ENCODE assay signal across 10 cellular contexts in the genomic region with DNA sequence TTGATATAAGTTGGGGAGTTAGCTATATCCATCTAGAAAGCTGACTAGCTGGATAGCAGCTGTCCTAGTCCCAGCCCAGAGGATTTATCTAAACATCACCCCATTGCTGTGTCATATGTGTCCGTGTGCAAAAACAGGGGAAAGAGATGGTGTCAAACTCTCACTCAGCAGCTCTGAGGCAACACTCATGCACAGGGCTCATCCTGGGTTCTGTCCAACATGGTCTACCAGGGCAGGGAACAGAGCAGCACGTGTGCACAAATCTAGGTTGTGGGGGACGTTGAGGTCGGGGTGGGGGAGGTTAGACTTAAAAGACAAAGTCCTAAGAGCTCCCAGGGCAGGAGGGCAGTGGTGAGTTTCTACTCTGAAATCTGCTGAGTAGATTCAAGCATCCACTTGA. TPM values are rescaled to one million over a fixed set of nuclear protein-coding genes. Genes with fewer than 3 reads are reported as not detected.
DNase-seq lines count a peak whose midpoint lies in the region; FAIRE-seq and TF ChIP-seq lines count a peak whose summit lies in the region.
"Had no signal": no experiment of that assay in that cellular context is flagged by ENCODE, and none has a peak within 500 bp of the region (broad histone marks: within the 10 kb centered on the region; RNA-seq: fewer than 3 reads in every experiment).

No MANE protein-coding gene starts in this region.

- no peak overlapping the region for H2BK15ac ChIP-seq in H9 (ENCODE audit: low read depth, low read length)

- no peak overlapping the region for H2BK120ac ChIP-seq in H9 (ENCODE audit: low read depth, low read length, poor library complexity, severe bottlenecking)

- H3K36me3 Mint-ChIP-seq in activated CD4-positive, alpha-beta T cell treated with anti-CD3 and anti-CD28 coated beads, Interleukin-2, amount 10 ng/mL, durations not matched to agents 24 days and 14 days (ENCODE audit: low read depth): peaks cover 69% of the 10 kb centered on the region
- H3K36me3 Mint-ChIP-seq in astrocyte (ENCODE audit: low read depth, unreplicated experiment): peaks cover 43% of the 10 kb centered on the region
- peaks cover 13 to 69% (median 37%) of the 10 kb centered on the region in 3 experiments for H3K36me3 Mint-ChIP-seq in H9 (ENCODE audit: insufficient read depth in 1 of 3, low read depth in 3 of 3)

- no peak overlapping the region for H3K14ac ChIP-seq in H9 (ENCODE audit: insufficient read depth, low read length)

- H3K9ac ChIP-seq in astrocyte (ENCODE audit: low read length) (peak overlapping the region; percentile 27), H9 (ENCODE audit: extremely low read depth, insufficient read length, low read length) (no peak overlapping the region)

- H4K20me1 ChIP-seq in astrocyte (ENCODE audit: insufficient read depth, low read length) (peaks cover 40% of the 10 kb centered on the region), H9 (ENCODE audit: control insufficient read depth, insufficient read depth, insufficient read length) (peaks cover 2% of the 10 kb centered on the region)

- H3K4me2 ChIP-seq in astrocyte (ENCODE audit: low read length) (peak overlapping the region; percentile 70), H9 (ENCODE audit: insufficient read depth, insufficient read length, low read length) (no peak overlapping the region)

- H3K56ac ChIP-seq in H9 (ENCODE audit: insufficient read length, low read depth, low read length): no peak overlapping the region

- H2BK20ac ChIP-seq in H9 (ENCODE audit: low read depth, low read length, poor library complexity, severe bottlenecking): no peak overlapping the region

- no peak overlapping the region for H4K5ac ChIP-seq in H9 (ENCODE audit: insufficient read length, low read depth, low read length)

- no peak overlapping the region for H2BK12ac ChIP-seq in H9 (ENCODE audit: insufficient read length, low read depth, low read length)

- TF ChIP-seq CTCF in astrocyte (IDR thresholded peaks at IDR 0.05; ENCODE audit: insufficient read depth, low read depth, low read length): no peak
- no peak for TF ChIP-seq CTCF in H9 (conservative IDR thresholded peaks at IDR 0.05)

- no peak overlapping the region for H2AFZ ChIP-seq in astrocyte (ENCODE audit: low read depth, low read length)
- H2AFZ ChIP-seq in H9 (ENCODE audit: low read length): no peak overlapping the region
- H2AFZ ChIP-seq: PC-9 had no signal

- H3K79me2 ChIP-seq in astrocyte (ENCODE audit: insufficient read depth, low read length): peaks cover 54% of the 10 kb centered on the region
- H3K79me2 ChIP-seq in H9 (ENCODE audit: insufficient read depth, low read length): no peaks in the 10 kb centered on the region

- no peak overlapping the region for H4K8ac ChIP-seq in H9 (replicated peaks; ENCODE audit: insufficient read length, low read depth, low read length)

- H3K4me1 Mint-ChIP-seq in activated CD4-positive, alpha-beta T cell treated with anti-CD3 and anti-CD28 coated beads, Interleukin-2, amount 10 ng/mL, durations not matched to agents 24 days and 14 days: peaks cover 32% of the 10 kb centered on the region
- peaks cover 63% of the 10 kb centered on the region for H3K4me1 Mint-ChIP-seq in astrocyte (ENCODE audit: low read depth, unreplicated experiment)
- H3K4me1 Mint-ChIP-seq in H9: peaks cover 10 to 11% of the 10 kb centered on the region in 2 experiments

- no peak overlapping the region for H3K18ac ChIP-seq in H9 (ENCODE audit: insufficient read length, low read depth, low read length)

- no peaks in the 10 kb centered on the region for H3K27me3 Mint-ChIP-seq in activated CD4-positive, alpha-beta T cell treated with anti-CD3 and anti-CD28 coated beads, Interleukin-2, amount 10 ng/mL, durations not matched to agents 24 days and 14 days
- H3K27me3 Mint-ChIP-seq in astrocyte (ENCODE audit: low read depth, unreplicated experiment) (no peaks in the 10 kb centered on the region), H9 (ENCODE audit: low read depth) (no peaks in the 10 kb centered on the region)

- whole genome bisulfite sequencing in H9 (ENCODE audit: extremely low coverage, insufficient read length, low lambda C conversion rate): no CpG with 5 or more reads among the region's 4 CpGs

- H3K23me2 ChIP-seq in H9 (ENCODE audit: insufficient read length, low read depth, low read length, poor library complexity, severe bottlenecking): no peaks in the 10 kb centered on the region

- H3K79me1 ChIP-seq in H9 (ENCODE audit: insufficient read depth, low read depth, low read length, poor library complexity, severe bottlenecking): no peaks in the 10 kb centered on the region

- H3K27me3 ChIP-seq in astrocyte (ENCODE audit: insufficient read depth, low read length) (no peaks in the 10 kb centered on the region), layer of hippocampus (ENCODE audit: control insufficient read depth, insufficient read depth, low read length) (no peaks in the 10 kb centered on the region), H9 (ENCODE audit: insufficient read depth, low read length) (no peaks in the 10 kb centered on the region)

- H3K36me3 ChIP-seq in astrocyte (ENCODE audit: insufficient read depth, low read length): peaks cover 41% of the 10 kb centered on the region

- no peak overlapping the region for H4K91ac ChIP-seq in H9 (ENCODE audit: insufficient read length, low read depth, low read length)

- H3K27ac ChIP-seq in astrocyte (ENCODE audit: low read depth, low read length) (peak overlapping the region; percentile 67), layer of hippocampus (ENCODE audit: low read depth, low read length) (peak overlapping the region; percentile 54), substantia nigra (ENCODE audit: low read depth, low read length, poor library complexity, severe bottlenecking) (peak overlapping the region; percentile 70), H9 (ENCODE audit: insufficient read length, low read depth, low read length) (no peak overlapping the region)

- H3K4me1 ChIP-seq in astrocyte (ENCODE audit: insufficient read depth, low read length) (peaks cover 56% of the 10 kb centered on the region), H9 (ENCODE audit: insufficient read depth, low read length) (0 out of 2 replicates have a peak, but pooled peaks cover 5% of the 10 kb centered on the region)

- no peak overlapping the region for H3T11ph ChIP-seq in H9 (ENCODE audit: low read length)

- peak overlapping the region; percentile 94 for H3K27ac Mint-ChIP-seq in activated CD4-positive, alpha-beta T cell treated with anti-CD3 and anti-CD28 coated beads, Interleukin-2, amount 10 ng/mL, durations not matched to agents 24 days and 14 days
- H3K27ac Mint-ChIP-seq in astrocyte (ENCODE audit: unreplicated experiment): peak overlapping the region; percentile 100
- peak overlapping the region in 1 of 3 experiments; percentile 51; a peak in 1 of 7 replicates for H3K27ac Mint-ChIP-seq in H9

- no peak overlapping the region for H3K4me3 Mint-ChIP-seq in activated CD4-positive, alpha-beta T cell treated with anti-CD3 and anti-CD28 coated beads, Interleukin-2, amount 10 ng/mL, durations not matched to agents 24 days and 14 days
- peak overlapping the region; percentile 64 for H3K4me3 Mint-ChIP-seq in astrocyte (ENCODE audit: unreplicated experiment)
- H3K4me3 Mint-ChIP-seq in H9: no peak overlapping the region

- intact Hi-C loops in activated CD4-positive, alpha-beta T cell treated with anti-CD3 and anti-CD28 coated beads, Interleukin-2, amount 10 ng/mL, durations not matched to agents 24 days and 14 days (cut with micrococcal nuclease): loop anchor here (1.0 to 5.0 kb wide), 5 partner anchors 11 to 86 kb away; a partner anchor contains a TSS

- H3K4me3 ChIP-seq in astrocyte (ENCODE audit: insufficient read depth, low read depth, low read length): peak overlapping the region; percentile 1
- H3K4me3 ChIP-seq: PC-9 had no signal

- no peaks in the 10 kb centered on the region for H3K9me3 Mint-ChIP-seq in activated CD4-positive, alpha-beta T cell treated with anti-CD3 and anti-CD28 coated beads, Interleukin-2, amount 10 ng/mL, durations not matched to agents 24 days and 14 days
- H3K9me3 Mint-ChIP-seq in astrocyte (ENCODE audit: unreplicated experiment) (no peaks in the 10 kb centered on the region), H9 (no peaks in the 10 kb centered on the region)

- no peaks in the 10 kb centered on the region for H3K9me3 ChIP-seq in astrocyte (ENCODE audit: insufficient read depth, low read depth, low read length)
- H3K9me3 ChIP-seq in H9 (ENCODE audit: control insufficient read depth, low read depth, low read length): no peaks in the 10 kb centered on the region

- H3K23ac ChIP-seq in H9 (ENCODE audit: insufficient read length, low read depth, low read length): no peak overlapping the region

- H2AK5ac ChIP-seq in H9 (ENCODE audit: insufficient read length, low read length): no peak overlapping the region

- no peak for DNase-seq in activated CD4-positive, alpha-beta T cell treated with anti-CD3 and anti-CD28 coated beads, Interleukin-2, amount 10 ng/mL, durations not matched to agents 24 days and 14 days
- DNase-seq in activated CD4-positive, alpha-beta T cell treated with anti-CD3 and anti-CD28 coated beads, Interleukin-2, amount 50 U/mL, for 48 hours: no peak
- DNase-seq in astrocyte (ENCODE audit: low read depth) (no peak), substantia nigra (lab: John Stamatoyannopoulos, UW) (no peak), UCSD-AML1 (lab: John Stamatoyannopoulos, UW; ENCODE audit: unreplicated experiment) (no peak), cerebellar nuclear complex (lab: John Stamatoyannopoulos, UW) (no peak), H9 (no peak)
- DNase-seq: NCI-H1105 had no signal

- no peak for FAIRE-seq in astrocyte (lab: Jason Lieb, UNC)

- no peak overlapping the region for H3K4ac ChIP-seq in H9 (ENCODE audit: low read depth, low read length)

- H2BK5ac ChIP-seq in H9 (ENCODE audit: insufficient read length, low read length): no peak overlapping the region

RNA-seq across cellular contexts. Expression of a gene that starts 16.2 kb away (rescaled TPM):
- 57.1 and 59.2 TPM in 2 replicates for total RNA-seq in activated CD4-positive, alpha-beta T cell treated with anti-CD3 and anti-CD28 coated beads, Interleukin-2, amount 10 ng/mL, durations not matched to agents 24 days and 14 days
- 59.4 and 67.8 TPM in 2 replicates for total RNA-seq in astrocyte
- total RNA-seq in H9 (2021): 39.1 and 39.2 TPM in 2 replicates

RNA-seq across cellular contexts. Expression of a gene that starts 28.9 kb away (rescaled TPM):
- total RNA-seq in activated CD4-positive, alpha-beta T cell treated with anti-CD3 and anti-CD28 coated beads, Interleukin-2, amount 10 ng/mL, durations not matched to agents 24 days and 14 days: 25.4 and 26.8 TPM in 2 replicates
- total RNA-seq in astrocyte (15.4 and 19.1 TPM in 2 replicates), H9 (2021) (52.9 and 58.2 TPM in 2 replicates)

RNA-seq across cellular contexts. Expression of a gene that starts 36.1 kb away (rescaled TPM):
- 69.2 and 73.1 TPM in 2 replicates for total RNA-seq in activated CD4-positive, alpha-beta T cell treated with anti-CD3 and anti-CD28 coated beads, Interleukin-2, amount 10 ng/mL, durations not matched to agents 24 days and 14 days
- total RNA-seq in astrocyte (55.3 and 61.3 TPM in 2 replicates), H9 (2021) (65.1 and 72.7 TPM in 2 replicates)

RNA-seq across cellular contexts. Expression of a gene that starts 56.5 kb away (rescaled TPM):
- total RNA-seq in activated CD4-positive, alpha-beta T cell treated with anti-CD3 and anti-CD28 coated beads, Interleukin-2, amount 10 ng/mL, durations not matched to agents 24 days and 14 days: 288 and 304 TPM in 2 replicates
- total RNA-seq in astrocyte (154 and 171 TPM in 2 replicates), H9 (2021) (205 and 207 TPM in 2 replicates)
